Comparison of ENCODE assay signal across 2 cellular contexts in the genomic region with DNA sequence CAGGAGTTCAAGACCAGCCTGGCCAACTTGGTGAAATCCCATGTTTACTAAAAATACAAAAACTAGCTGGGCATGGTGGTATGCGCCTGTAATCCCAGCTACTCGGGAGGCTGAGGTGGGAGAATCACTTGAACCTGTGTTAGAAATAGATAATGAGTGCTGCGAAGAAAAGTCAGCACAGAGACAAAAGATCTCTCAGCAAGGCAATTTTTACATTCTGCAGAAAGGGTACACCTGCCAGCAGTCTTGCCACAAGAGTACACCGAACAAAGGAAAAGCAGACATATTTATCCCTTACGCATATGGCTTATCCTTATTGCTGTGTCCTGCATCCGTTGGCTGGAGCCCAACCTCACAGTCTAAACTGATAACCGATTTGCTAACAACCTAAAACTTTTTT.
TF ChIP-seq lines count a peak whose summit lies in the region.

No MANE protein-coding gene starts in this region.

TF ChIP-seq in HCT116, 20 proteins besides CTCF, POLR2A, EP300 and RAD21:
- TF ChIP-seq SRF (IDR thresholded peaks at IDR 0.05; ENCODE audit: low read depth) = no peak
- no peak for TF ChIP-seq ZFX (IDR thresholded peaks at IDR 0.05)
- TF ChIP-seq EZH2 (IDR thresholded peaks at IDR 0.05) = no peak
- TF ChIP-seq SP1 (IDR thresholded peaks at IDR 0.05; ENCODE audit: low read depth) = no peak
- TF ChIP-seq, protein P1, sequence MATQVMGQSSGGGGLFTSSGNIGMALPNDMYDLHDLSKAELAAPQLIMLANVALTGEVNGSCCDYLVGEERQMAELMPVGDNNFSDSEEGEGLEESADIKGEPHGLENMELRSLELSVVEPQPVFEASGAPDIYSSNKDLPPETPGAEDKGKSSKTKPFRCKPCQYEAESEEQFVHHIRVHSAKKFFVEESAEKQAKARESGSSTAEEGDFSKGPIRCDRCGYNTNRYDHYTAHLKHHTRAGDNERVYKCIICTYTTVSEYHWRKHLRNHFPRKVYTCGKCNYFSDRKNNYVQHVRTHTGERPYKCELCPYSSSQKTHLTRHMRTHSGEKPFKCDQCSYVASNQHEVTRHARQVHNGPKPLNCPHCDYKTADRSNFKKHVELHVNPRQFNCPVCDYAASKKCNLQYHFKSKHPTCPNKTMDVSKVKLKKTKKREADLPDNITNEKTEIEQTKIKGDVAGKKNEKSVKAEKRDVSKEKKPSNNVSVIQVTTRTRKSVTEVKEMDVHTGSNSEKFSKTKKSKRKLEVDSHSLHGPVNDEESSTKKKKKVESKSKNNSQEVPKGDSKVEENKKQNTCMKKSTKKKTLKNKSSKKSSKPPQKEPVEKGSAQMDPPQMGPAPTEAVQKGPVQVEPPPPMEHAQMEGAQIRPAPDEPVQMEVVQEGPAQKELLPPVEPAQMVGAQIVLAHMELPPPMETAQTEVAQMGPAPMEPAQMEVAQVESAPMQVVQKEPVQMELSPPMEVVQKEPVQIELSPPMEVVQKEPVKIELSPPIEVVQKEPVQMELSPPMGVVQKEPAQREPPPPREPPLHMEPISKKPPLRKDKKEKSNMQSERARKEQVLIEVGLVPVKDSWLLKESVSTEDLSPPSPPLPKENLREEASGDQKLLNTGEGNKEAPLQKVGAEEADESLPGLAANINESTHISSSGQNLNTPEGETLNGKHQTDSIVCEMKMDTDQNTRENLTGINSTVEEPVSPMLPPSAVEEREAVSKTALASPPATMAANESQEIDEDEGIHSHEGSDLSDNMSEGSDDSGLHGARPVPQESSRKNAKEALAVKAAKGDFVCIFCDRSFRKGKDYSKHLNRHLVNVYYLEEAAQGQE (IDR thresholded peaks at IDR 0.05; ENCODE audit: low read depth) = no peak
- TF ChIP-seq POLR2AphosphoS5 (IDR thresholded peaks at IDR 0.05; ENCODE audit: low read depth, low read length) = no peak
- TF ChIP-seq, protein P2, sequence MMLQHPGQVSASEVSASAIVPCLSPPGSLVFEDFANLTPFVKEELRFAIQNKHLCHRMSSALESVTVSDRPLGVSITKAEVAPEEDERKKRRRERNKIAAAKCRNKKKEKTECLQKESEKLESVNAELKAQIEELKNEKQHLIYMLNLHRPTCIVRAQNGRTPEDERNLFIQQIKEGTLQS (IDR thresholded peaks at IDR 0.05) = no peak
- TF ChIP-seq CBX3 (IDR thresholded peaks at IDR 0.05; ENCODE audit: low read depth) = 0 out of 2 replicates have a peak, but pooled peaks have one; percentile 32

TF ChIP-seq in K562, 482 proteins besides CTCF, POLR2A, EP300 and RAD21:
- peak; percentile 51; the same call in 1 of the 2 replicates for TF ChIP-seq TRIM28 (IDR thresholded peaks at IDR 0.05)
- no peak for TF ChIP-seq ILK (tag; IDR thresholded peaks at IDR 0.05; ENCODE audit: borderline replicate concordance, low read depth)
- TF ChIP-seq, protein P3, sequence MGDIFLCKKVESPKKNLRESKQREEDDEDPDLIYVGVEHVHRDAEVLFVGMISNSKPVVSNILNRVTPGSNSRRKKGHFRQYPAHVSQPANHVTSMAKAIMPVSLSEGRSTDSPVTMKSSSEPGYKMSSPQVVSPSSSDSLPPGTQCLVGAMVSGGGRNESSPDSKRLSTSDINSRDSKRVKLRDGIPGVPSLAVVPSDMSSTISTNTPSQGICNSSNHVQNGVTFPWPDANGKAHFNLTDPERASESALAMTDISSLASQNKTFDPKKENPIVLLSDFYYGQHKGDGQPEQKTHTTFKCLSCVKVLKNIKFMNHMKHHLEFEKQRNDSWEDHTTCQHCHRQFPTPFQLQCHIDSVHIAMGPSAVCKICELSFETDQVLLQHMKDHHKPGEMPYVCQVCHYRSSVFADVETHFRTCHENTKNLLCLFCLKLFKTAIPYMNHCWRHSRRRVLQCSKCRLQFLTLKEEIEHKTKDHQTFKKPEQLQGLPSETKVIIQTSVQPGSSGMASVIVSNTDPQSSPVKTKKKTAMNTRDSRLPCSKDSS (IDR thresholded peaks at IDR 0.05; ENCODE audit: low read depth, partially characterized antibody) = peak; percentile 74
- no peak for TF ChIP-seq MECOM (CRISPR knock-in tag; IDR thresholded peaks at IDR 0.05)
- no peak for TF ChIP-seq KAT8 (IDR thresholded peaks at IDR 0.05; ENCODE audit: low read depth)
- TF ChIP-seq BRD9 (IDR thresholded peaks at IDR 0.05; ENCODE audit: low read depth, partially characterized antibody) = no peak
- peak; percentile 79 for TF ChIP-seq CBX5 (IDR thresholded peaks at IDR 0.05; ENCODE audit: borderline replicate concordance, low read depth)
- TF ChIP-seq CBX3 (IDR thresholded peaks at IDR 0.05; ENCODE audit: borderline replicate concordance in 1 of 2, low read length in 2 of 2) = peak in 1 of 2 experiments; percentile 88; a peak in 2 of 3 replicates
